Comparison of ENCODE assay signal across 1 cellular context in genomic region chr4:139084425-139085093, GRCh38.
TF ChIP-seq lines count a peak whose summit lies in the region.

No MANE protein-coding gene starts in this region.

TF ChIP-seq in K562, 482 proteins besides CTCF, POLR2A, EP300 and RAD21 (continued from another document and continues in another):
- TF ChIP-seq, protein P1, sequence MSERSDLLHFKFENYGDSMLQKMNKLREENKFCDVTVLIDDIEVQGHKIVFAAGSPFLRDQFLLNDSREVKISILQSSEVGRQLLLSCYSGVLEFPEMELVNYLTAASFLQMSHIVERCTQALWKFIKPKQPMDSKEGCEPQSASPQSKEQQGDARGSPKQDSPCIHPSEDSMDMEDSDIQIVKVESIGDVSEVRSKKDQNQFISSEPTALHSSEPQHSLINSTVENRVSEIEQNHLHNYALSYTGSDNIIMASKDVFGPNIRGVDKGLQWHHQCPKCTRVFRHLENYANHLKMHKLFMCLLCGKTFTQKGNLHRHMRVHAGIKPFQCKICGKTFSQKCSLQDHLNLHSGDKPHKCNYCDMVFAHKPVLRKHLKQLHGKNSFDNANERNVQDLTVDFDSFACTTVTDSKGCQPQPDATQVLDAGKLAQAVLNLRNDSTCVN (CRISPR knock-in tag; IDR thresholded peaks at IDR 0.05), result no peak
- TF ChIP-seq LARP7 (IDR thresholded peaks at IDR 0.05), result no peak
- TF ChIP-seq MXD1 (CRISPR knock-in tag; IDR thresholded peaks at IDR 0.05; ENCODE audit: borderline replicate concordance, poor library complexity, severe bottlenecking), result no peak
- TF ChIP-seq GATA2 (CRISPR knock-in tag; IDR thresholded peaks at IDR 0.05), result no peak
- no peak for TF ChIP-seq RBM14 (IDR thresholded peaks at IDR 0.05; ENCODE audit: borderline replicate concordance, insufficient read depth, low read depth, low read length)
- peak; percentile 78 for TF ChIP-seq GABPA (tag; conservative IDR thresholded peaks at IDR 0.05; ENCODE audit: low read depth)
- TF ChIP-seq FOSL1 (tag; conservative IDR thresholded peaks at IDR 0.05), result no peak; the same call in 1 of the 2 replicates
- TF ChIP-seq HOXB6 (CRISPR knock-in tag; IDR thresholded peaks at IDR 0.05; ENCODE audit: borderline replicate concordance), result no peak
- TF ChIP-seq ZNF592 (IDR thresholded peaks at IDR 0.05), result no peak
- no peak for TF ChIP-seq THRAP3 (IDR thresholded peaks at IDR 0.05; ENCODE audit: borderline replicate concordance)
- TF ChIP-seq PTRF (tag; IDR thresholded peaks at IDR 0.05), result no peak
- no peak for TF ChIP-seq DIDO1 (tag; IDR thresholded peaks at IDR 0.05; ENCODE audit: low read depth)
- TF ChIP-seq MYC (IDR thresholded peaks at IDR 0.05; ENCODE audit: low read depth, low read length), result peak; percentile 26; the same call in 1 of the 2 replicates
- no peak for TF ChIP-seq MYC (CRISPR knock-in tag; IDR thresholded peaks at IDR 0.05; ENCODE audit: borderline replicate concordance, low read depth)
- no peak for TF ChIP-seq ETS2 (tag; IDR thresholded peaks at IDR 0.05; ENCODE audit: borderline replicate concordance, poor library complexity, severe bottlenecking)
- peak; percentile 27 for TF ChIP-seq TAF1 (IDR thresholded peaks at IDR 0.05; ENCODE audit: control insufficient read depth, extremely low read depth, insufficient read depth, low read length, severe bottlenecking)
- no peak for TF ChIP-seq CBX5 (IDR thresholded peaks at IDR 0.05; ENCODE audit: borderline replicate concordance, low read depth)
- TF ChIP-seq, protein P2, sequence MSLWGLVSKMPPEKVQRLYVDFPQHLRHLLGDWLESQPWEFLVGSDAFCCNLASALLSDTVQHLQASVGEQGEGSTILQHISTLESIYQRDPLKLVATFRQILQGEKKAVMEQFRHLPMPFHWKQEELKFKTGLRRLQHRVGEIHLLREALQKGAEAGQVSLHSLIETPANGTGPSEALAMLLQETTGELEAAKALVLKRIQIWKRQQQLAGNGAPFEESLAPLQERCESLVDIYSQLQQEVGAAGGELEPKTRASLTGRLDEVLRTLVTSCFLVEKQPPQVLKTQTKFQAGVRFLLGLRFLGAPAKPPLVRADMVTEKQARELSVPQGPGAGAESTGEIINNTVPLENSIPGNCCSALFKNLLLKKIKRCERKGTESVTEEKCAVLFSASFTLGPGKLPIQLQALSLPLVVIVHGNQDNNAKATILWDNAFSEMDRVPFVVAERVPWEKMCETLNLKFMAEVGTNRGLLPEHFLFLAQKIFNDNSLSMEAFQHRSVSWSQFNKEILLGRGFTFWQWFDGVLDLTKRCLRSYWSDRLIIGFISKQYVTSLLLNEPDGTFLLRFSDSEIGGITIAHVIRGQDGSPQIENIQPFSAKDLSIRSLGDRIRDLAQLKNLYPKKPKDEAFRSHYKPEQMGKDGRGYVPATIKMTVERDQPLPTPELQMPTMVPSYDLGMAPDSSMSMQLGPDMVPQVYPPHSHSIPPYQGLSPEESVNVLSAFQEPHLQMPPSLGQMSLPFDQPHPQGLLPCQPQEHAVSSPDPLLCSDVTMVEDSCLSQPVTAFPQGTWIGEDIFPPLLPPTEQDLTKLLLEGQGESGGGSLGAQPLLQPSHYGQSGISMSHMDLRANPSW (CRISPR knock-in tag; IDR thresholded peaks at IDR 0.05), result no peak
- peak; percentile 42 to 71; a peak in 2 of 4 replicates for TF ChIP-seq SIN3A (IDR thresholded peaks at IDR 0.05; ENCODE audit: borderline replicate concordance in 2 of 2, control insufficient read depth in 1 of 2, low read depth in 2 of 2, low read length in 2 of 2)
- TF ChIP-seq POLR2B (IDR thresholded peaks at IDR 0.05; ENCODE audit: low read depth, partially characterized antibody), result no peak
- no peak for TF ChIP-seq RUNX1 (IDR thresholded peaks at IDR 0.05; ENCODE audit: low read depth)
- TF ChIP-seq STAT5B (CRISPR knock-in tag; IDR thresholded peaks at IDR 0.05), result no peak
- peak; percentile 72; the same call in 1 of the 2 replicates for TF ChIP-seq GATAD2B (IDR thresholded peaks at IDR 0.05; ENCODE audit: borderline replicate concordance)
- TF ChIP-seq CHD2 (IDR thresholded peaks at IDR 0.05; ENCODE audit: low read depth, low read length), result peak; percentile 38; the same call in 1 of the 2 replicates
- peak; percentile 12 for TF ChIP-seq HMGN3 (IDR thresholded peaks at IDR 0.05; ENCODE audit: borderline replicate concordance, extremely low read depth, insufficient read length, low read depth, low read length)
- no peak for TF ChIP-seq RCOR1 (IDR thresholded peaks at IDR 0.05; ENCODE audit: borderline replicate concordance in 1 of 2, low read depth in 2 of 2, low read length in 2 of 2)
- no peak for TF ChIP-seq ZBTB12 (CRISPR knock-in tag; IDR thresholded peaks at IDR 0.05)
- TF ChIP-seq CREB3 (tag; conservative IDR thresholded peaks at IDR 0.05; ENCODE audit: low read depth), result no peak
- TF ChIP-seq ZNF224 (CRISPR knock-in tag; IDR thresholded peaks at IDR 0.05), result no peak
- TF ChIP-seq POLR3A (IDR thresholded peaks at IDR 0.05; ENCODE audit: borderline replicate concordance, extremely low read depth, insufficient read depth, insufficient read length), result no peak
- no peak; the same call in 1 of the 2 replicates for TF ChIP-seq L3MBTL2 (IDR thresholded peaks at IDR 0.05)
- no peak for TF ChIP-seq PRPF4 (IDR thresholded peaks at IDR 0.05; ENCODE audit: insufficient read depth, low read depth, low read length, poor library complexity, severe bottlenecking)
- TF ChIP-seq RAD51 (IDR thresholded peaks at IDR 0.05; ENCODE audit: borderline replicate concordance, low read depth), result no peak
- TF ChIP-seq ZNF184 (CRISPR knock-in tag; IDR thresholded peaks at IDR 0.05), result no peak
- TF ChIP-seq ZNF124 (CRISPR knock-in tag; IDR thresholded peaks at IDR 0.05), result no peak
- TF ChIP-seq, protein P3, sequence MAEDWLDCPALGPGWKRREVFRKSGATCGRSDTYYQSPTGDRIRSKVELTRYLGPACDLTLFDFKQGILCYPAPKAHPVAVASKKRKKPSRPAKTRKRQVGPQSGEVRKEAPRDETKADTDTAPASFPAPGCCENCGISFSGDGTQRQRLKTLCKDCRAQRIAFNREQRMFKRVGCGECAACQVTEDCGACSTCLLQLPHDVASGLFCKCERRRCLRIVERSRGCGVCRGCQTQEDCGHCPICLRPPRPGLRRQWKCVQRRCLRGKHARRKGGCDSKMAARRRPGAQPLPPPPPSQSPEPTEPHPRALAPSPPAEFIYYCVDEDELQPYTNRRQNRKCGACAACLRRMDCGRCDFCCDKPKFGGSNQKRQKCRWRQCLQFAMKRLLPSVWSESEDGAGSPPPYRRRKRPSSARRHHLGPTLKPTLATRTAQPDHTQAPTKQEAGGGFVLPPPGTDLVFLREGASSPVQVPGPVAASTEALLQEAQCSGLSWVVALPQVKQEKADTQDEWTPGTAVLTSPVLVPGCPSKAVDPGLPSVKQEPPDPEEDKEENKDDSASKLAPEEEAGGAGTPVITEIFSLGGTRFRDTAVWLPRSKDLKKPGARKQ (CRISPR knock-in tag; IDR thresholded peaks at IDR 0.05), result no peak
- TF ChIP-seq, protein P4, sequence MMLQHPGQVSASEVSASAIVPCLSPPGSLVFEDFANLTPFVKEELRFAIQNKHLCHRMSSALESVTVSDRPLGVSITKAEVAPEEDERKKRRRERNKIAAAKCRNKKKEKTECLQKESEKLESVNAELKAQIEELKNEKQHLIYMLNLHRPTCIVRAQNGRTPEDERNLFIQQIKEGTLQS (IDR thresholded peaks at IDR 0.05), result no peak
- TF ChIP-seq, protein P4 (CRISPR knock-in tag; conservative IDR thresholded peaks at IDR 0.05), result no peak
- no peak for TF ChIP-seq MCM7 (IDR thresholded peaks at IDR 0.05)
- no peak for TF ChIP-seq ZNF668 (CRISPR knock-in tag; IDR thresholded peaks at IDR 0.05)
- TF ChIP-seq RBBP5 (IDR thresholded peaks at IDR 0.05; ENCODE audit: borderline replicate concordance, insufficient read depth, low read length, poor library complexity, severe bottlenecking), result peak; percentile 42
- TF ChIP-seq PURB (CRISPR knock-in tag; IDR thresholded peaks at IDR 0.05; ENCODE audit: low read depth), result no peak
- peak; percentile 14; the same call in 1 of the 2 replicates for TF ChIP-seq POLR2H (tag; IDR thresholded peaks at IDR 0.05; ENCODE audit: low read depth)
- TF ChIP-seq ARID4B (CRISPR knock-in tag; IDR thresholded peaks at IDR 0.05), result no peak
- TF ChIP-seq TEAD1 (CRISPR knock-in tag; IDR thresholded peaks at IDR 0.05), result 0 out of 4 replicates have a peak, but pooled peaks of 1 of the 2 experiments have one; percentile 11
- no peak for TF ChIP-seq FOXK2 (conservative IDR thresholded peaks at IDR 0.05 in 1 of 2, IDR thresholded peaks at IDR 0.05 in 1 of 2; ENCODE audit: low read depth in 2 of 2)
- no peak for TF ChIP-seq HCFC1 (IDR thresholded peaks at IDR 0.05; ENCODE audit: low read depth, low read length)
- no peak for TF ChIP-seq EWSR1 (IDR thresholded peaks at IDR 0.05; ENCODE audit: borderline replicate concordance, low read depth, partially characterized antibody)
- no peak for TF ChIP-seq BRF1 (IDR thresholded peaks at IDR 0.05; ENCODE audit: borderline replicate concordance, extremely low read depth, insufficient read length)
